ENCODE assay signal across 1 cellular context in the genomic region with DNA sequence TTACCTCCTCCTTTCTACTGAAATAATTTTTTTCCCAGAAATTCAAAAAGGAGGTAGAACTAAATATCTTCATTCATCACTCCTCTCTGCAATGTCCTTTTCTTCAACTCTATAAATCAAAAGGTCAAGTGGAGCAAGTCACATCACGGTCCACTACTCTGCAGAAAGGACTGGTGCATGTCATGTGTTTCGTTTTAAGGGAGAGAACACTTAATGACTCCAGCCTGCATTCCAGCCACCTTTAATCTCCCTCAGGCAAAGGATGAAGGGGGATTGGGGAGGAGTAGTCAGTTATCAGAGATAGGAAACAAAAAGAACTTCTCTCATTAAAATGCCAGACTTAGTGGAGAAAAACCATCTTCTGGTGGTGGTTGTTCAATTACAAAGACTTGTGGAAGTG.
TF ChIP-seq lines count a peak whose summit lies in the region.

No MANE protein-coding gene starts in this region.

TF ChIP-seq in K562, 482 proteins besides CTCF, POLR2A, EP300 and RAD21 (continued from another document):
- TF ChIP-seq ZNF592 (IDR thresholded peaks at IDR 0.05), result 0 out of 2 replicates have a peak, but pooled peaks have one; percentile 19
- 0 out of 2 replicates have a peak, but pooled peaks have one; percentile 19 for TF ChIP-seq CTBP1 (IDR thresholded peaks at IDR 0.05; ENCODE audit: borderline replicate concordance)
- TF ChIP-seq ZNF347 (CRISPR knock-in tag; IDR thresholded peaks at IDR 0.05; ENCODE audit: low read depth), result no peak
- no peak for TF ChIP-seq MYNN (IDR thresholded peaks at IDR 0.05)
- TF ChIP-seq MYNN (CRISPR knock-in tag; IDR thresholded peaks at IDR 0.05), result no peak
- TF ChIP-seq ZNF212 (CRISPR knock-in tag; IDR thresholded peaks at IDR 0.05), result no peak
- TF ChIP-seq RERE (CRISPR knock-in tag; IDR thresholded peaks at IDR 0.05; ENCODE audit: borderline replicate concordance), result no peak
- TF ChIP-seq RCOR1 (IDR thresholded peaks at IDR 0.05; ENCODE audit: borderline replicate concordance in 1 of 2, low read depth in 2 of 2, low read length in 2 of 2), result peak in 1 of 2 experiments; percentile 20; a peak in 1 of 4 replicates
- no peak for TF ChIP-seq SUPT5H (IDR thresholded peaks at IDR 0.05)
- TF ChIP-seq ARID3A (IDR thresholded peaks at IDR 0.05; ENCODE audit: borderline replicate concordance, low read depth, low read length), result no peak
- TF ChIP-seq, protein P1, sequence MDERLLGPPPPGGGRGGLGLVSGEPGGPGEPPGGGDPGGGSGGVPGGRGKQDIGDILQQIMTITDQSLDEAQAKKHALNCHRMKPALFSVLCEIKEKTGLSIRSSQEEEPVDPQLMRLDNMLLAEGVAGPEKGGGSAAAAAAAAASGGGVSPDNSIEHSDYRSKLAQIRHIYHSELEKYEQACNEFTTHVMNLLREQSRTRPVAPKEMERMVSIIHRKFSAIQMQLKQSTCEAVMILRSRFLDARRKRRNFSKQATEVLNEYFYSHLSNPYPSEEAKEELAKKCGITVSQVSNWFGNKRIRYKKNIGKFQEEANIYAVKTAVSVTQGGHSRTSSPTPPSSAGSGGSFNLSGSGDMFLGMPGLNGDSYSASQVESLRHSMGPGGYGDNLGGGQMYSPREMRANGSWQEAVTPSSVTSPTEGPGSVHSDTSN (CRISPR knock-in tag; IDR thresholded peaks at IDR 0.05; ENCODE audit: low read depth), result no peak
- TF ChIP-seq, protein P1 (tag; conservative IDR thresholded peaks at IDR 0.05; ENCODE audit: low read depth), result peak; percentile 83
- 0 out of 2 replicates have a peak, but pooled peaks have one; percentile 9 for TF ChIP-seq TEAD4 (IDR thresholded peaks at IDR 0.05; ENCODE audit: low read length)
- TF ChIP-seq TEAD4 (CRISPR knock-in tag; IDR thresholded peaks at IDR 0.05; ENCODE audit: borderline replicate concordance), result no peak
TF ChIP-seq in K562: peak in this region for 10.
